In genomic region chr7:22627136-22627535, GRCh38 we compare ENCODE assay signal across 19 cellular contexts.
A peak's percentile ranks its signal among the peaks of the same experiment; 100 is the strongest.
DNase-seq lines count a peak whose midpoint lies in the region; ATAC-seq and TF ChIP-seq lines count a peak whose summit lies in the region.
"Had no signal": no experiment of that assay in that cellular context is flagged by ENCODE, and none has a peak within 500 bp of the region (broad histone marks: within the 10 kb centered on the region; RNA-seq: fewer than 3 reads in every experiment).

No MANE protein-coding gene starts in this region.

- H3K27me3 ChIP-seq in ACC112 (ENCODE audit: insufficient read depth, low read length), result no peaks in the 10 kb centered on the region
- no peaks in the 10 kb centered on the region for H3K27me3 ChIP-seq in IMR-90 (ENCODE audit: control insufficient read depth, insufficient read depth, low read length)
- H3K27me3 ChIP-seq in vagina, result no peaks in the 10 kb centered on the region
- H3K27me3 ChIP-seq in upper lobe of left lung, result no peaks in the 10 kb centered on the region
- H3K27me3 ChIP-seq: heart right ventricle, spleen, tibial nerve had no signal

- no peak for TF ChIP-seq CTCF in IMR-90 (conservative IDR thresholded peaks at IDR 0.05; ENCODE audit: low read depth, low read length)
- TF ChIP-seq CTCF in cardiac fibroblast (IDR thresholded peaks at IDR 0.05; ENCODE audit: low read depth, low read length), result no peak
- no peak for TF ChIP-seq CTCF in vagina (IDR thresholded peaks at IDR 0.05)
- TF ChIP-seq CTCF in upper lobe of left lung (IDR thresholded peaks at IDR 0.05), result no peak

- H4K20me1 ChIP-seq in IMR-90 (ENCODE audit: insufficient read depth, low read length), result no peaks in the 10 kb centered on the region

- H3K4ac ChIP-seq in IMR-90 (ENCODE audit: low read depth, low read length), result no peak overlapping the region

- no peak overlapping the region for H3K9ac ChIP-seq in IMR-90 (ENCODE audit: low read depth, low read length)

- H2BK20ac ChIP-seq in IMR-90 (ENCODE audit: low read depth, low read length), result no peak overlapping the region

- no peak overlapping the region for H4K91ac ChIP-seq in IMR-90 (ENCODE audit: insufficient read depth, low read depth, low read length)

- H3K4me3 ChIP-seq in ACC112 (ENCODE audit: low read depth, low read length) (no peak overlapping the region), IMR-90 (ENCODE audit: insufficient read depth, low read depth, low read length) (no peak overlapping the region), cardiac fibroblast (replicated peaks in 1 of 2; ENCODE audit: low read depth in 2 of 2, low read length in 2 of 2) (no peak overlapping the region), vagina (no peak overlapping the region), upper lobe of left lung (no peak overlapping the region)
- H3K4me3 ChIP-seq: heart right ventricle, spleen, tibial nerve had no signal

- in situ Hi-C loops in IMR-90 (cut with MboI; ENCODE audit: low sequenced_read_pairs), result no loop called here

- CTCF ChIA-PET in IMR-90 (lab: Yijun Ruan, JAX), result interaction anchor here (0.8 to 1.0 kb wide), 2 partner anchors 10 to 17 kb away, joined by 3 read pairs; no protein-coding TSS in a partner anchor

- peak overlapping the region; percentile 15; the same call in 1 of the 2 replicates for H3K4me2 ChIP-seq in IMR-90 (ENCODE audit: low read depth, low read length)

- intact Hi-C loops in IMR-90 (cut with micrococcal nuclease) (no loop called here), vagina (cut with DNase I) (no loop called here)

- no peaks in the 10 kb centered on the region for H3K9me1 ChIP-seq in IMR-90 (ENCODE audit: insufficient read depth, low read length)

- TF ChIP-seq RAD21 in IMR-90 (IDR thresholded peaks at IDR 0.05; ENCODE audit: low read length), result no peak

- no peak overlapping the region for H3K14ac ChIP-seq in IMR-90 (replicated peaks; ENCODE audit: low read depth, low read length)

- H3K18ac ChIP-seq in IMR-90 (ENCODE audit: low read depth, low read length), result no peak overlapping the region

- no peak overlapping the region for H2AK5ac ChIP-seq in IMR-90 (ENCODE audit: low read depth, low read length)

- H2BK15ac ChIP-seq in IMR-90 (ENCODE audit: low read depth, low read length), result no peak overlapping the region

- peak; percentile 57 for ATAC-seq in IMR-90 (ENCODE audit: low read depth)
- ATAC-seq in HG02763 (IDR thresholded peaks at IDR 0.05; ENCODE audit: unreplicated experiment), result no peak
- no peak for ATAC-seq in upper lobe of left lung (ENCODE audit: low FRiP score in 2 of 2)
- ATAC-seq: heart right ventricle, left ventricle myocardium superior had no signal

- DNase-seq in IMR-90 (peak; percentile 29), cardiac fibroblast (ENCODE audit: low read depth in 2 of 2) (peak; percentile 50 to 90), left kidney (ENCODE audit: low read depth, low spot score) (peak; percentile 20), vagina (ENCODE audit: extremely low spot score in 2 of 2) (no peak), upper lobe of left lung (no peak)
- DNase-seq in stimulated activated CD4-positive, alpha-beta T cell treated with anti-CD3 and anti-CD28 coated beads, Interleukin-4, amount 100 ng/mL, for 24 hours, result no peak
- DNase-seq: cortex of kidney; H9; heart right ventricle; left ventricle myocardium superior; NCI-H2107; NCI-H524 treated with DMSO at 0.1 percent for 48 hours; spleen; stimulated activated CD4-positive, alpha-beta T cell treated with anti-CD3 and anti-CD28 coated beads, Interleukin-4, amount 100 ng/mL, for 1 hour had no signal

- no peaks in the 10 kb centered on the region for H3K79me1 ChIP-seq in IMR-90 (ENCODE audit: low read depth in 1 of 2, low read length in 2 of 2)

- no peak overlapping the region for H3K56ac ChIP-seq in IMR-90 (ENCODE audit: extremely low read depth, insufficient read depth, low read length)

- POLR2A ChIA-PET in IMR-90 (lab: Charles Lee; ENCODE audit: unreplicated experiment), result no interaction called here

- no TSS peak for BruUV-seq in IMR-90 (replicated peaks; lab: Mats Ljungman, UMichigan)

- H3K9me3 ChIP-seq in IMR-90 (ENCODE audit: control insufficient read depth, insufficient read depth, low read length), result no peaks in the 10 kb centered on the region
- no peaks in the 10 kb centered on the region for H3K9me3 ChIP-seq in vagina
- no peaks in the 10 kb centered on the region for H3K9me3 ChIP-seq in upper lobe of left lung
- H3K9me3 ChIP-seq: heart right ventricle, neutrophil, spleen, tibial nerve had no signal

- H4K5ac ChIP-seq in IMR-90 (ENCODE audit: low read depth, low read length), result no peak overlapping the region

- no peak overlapping the region for H2BK5ac ChIP-seq in IMR-90 (ENCODE audit: low read depth, low read length, poor library complexity, severe bottlenecking)

- H4K8ac ChIP-seq in IMR-90 (ENCODE audit: low read depth in 2 of 2, low read length in 2 of 2), result no peak overlapping the region

- dilution Hi-C loops in IMR-90 (cut with HindIII; ENCODE audit: low sequenced_read_pairs, unreplicated experiment), result no loop called here

- H3K27ac ChIP-seq in ACC112 (ENCODE audit: low read depth, low read length), result peak overlapping the region; percentile 6; the same call in 1 of the 2 replicates
- H3K27ac ChIP-seq in IMR-90 (ENCODE audit: insufficient read depth, low read length), result no peak overlapping the region
- H3K27ac ChIP-seq in vagina, result no peak overlapping the region
- no peak overlapping the region for H3K27ac ChIP-seq in upper lobe of left lung
- H3K27ac ChIP-seq: C4-2B, heart right ventricle, neutrophil, spleen, tibial nerve had no signal

- H3K4me1 ChIP-seq in ACC112 (ENCODE audit: control insufficient read depth, insufficient read depth, low read length, unreplicated experiment) (peaks cover 18% of the 10 kb centered on the region), IMR-90 (ENCODE audit: control insufficient read depth, insufficient read depth, low read length) (peaks cover 3% of the 10 kb centered on the region), vagina (no peaks in the 10 kb centered on the region), upper lobe of left lung (no peaks in the 10 kb centered on the region)
- H3K4me1 ChIP-seq: spleen had no signal

- H3K23ac ChIP-seq in IMR-90 (ENCODE audit: low read depth, low read length), result no peak overlapping the region

- H3K79me2 ChIP-seq in ACC112 (ENCODE audit: control insufficient read depth, insufficient read depth, low read length, unreplicated experiment), result no peaks in the 10 kb centered on the region

- TF ChIP-seq POLR2A in IMR-90 (IDR thresholded peaks at IDR 0.05; ENCODE audit: low read depth, low read length) (no peak), vagina (IDR thresholded peaks at IDR 0.05) (no peak), upper lobe of left lung (IDR thresholded peaks at IDR 0.05) (no peak)

- H3K36me3 ChIP-seq in ACC112 (ENCODE audit: insufficient read depth, low read length), result no peaks in the 10 kb centered on the region
- H3K36me3 ChIP-seq in IMR-90 (ENCODE audit: control insufficient read depth, insufficient read depth, low read length), result no peaks in the 10 kb centered on the region
- no peaks in the 10 kb centered on the region for H3K36me3 ChIP-seq in vagina
- H3K36me3 ChIP-seq in upper lobe of left lung, result no peaks in the 10 kb centered on the region
- H3K36me3 ChIP-seq: heart right ventricle, neutrophil, tibial nerve had no signal

- H2BK120ac ChIP-seq in IMR-90 (ENCODE audit: low read depth, low read length), result no peak overlapping the region

- H2AFZ ChIP-seq in ACC112 (ENCODE audit: low read length, unreplicated experiment) (peak overlapping the region; percentile 61), IMR-90 (replicated peaks; ENCODE audit: low read length, poor library complexity) (no peak overlapping the region)

- WGBS in IMR-90 (ENCODE audit: extremely low coverage in 2 of 2, insufficient read length in 1 of 2), 2 experiments, result no CpG with 5 or more reads among the region's 2 CpGs
- 41% methylated on average over 2 of the region's 2 CpGs for WGBS in upper lobe of left lung, 2 donors

- no peak for TF ChIP-seq EP300 in upper lobe of left lung (IDR thresholded peaks at IDR 0.05)

- H2AK9ac ChIP-seq in IMR-90 (replicated peaks; ENCODE audit: low read depth, low read length, poor library complexity), result no peak overlapping the region

TF ChIP-seq in IMR-90, 13 proteins besides CTCF, POLR2A, EP300 and RAD21:
- TF ChIP-seq MXI1 (IDR thresholded peaks at IDR 0.05; ENCODE audit: borderline replicate concordance, low read depth, low read length) (no peak), RFX5 (IDR thresholded peaks at IDR 0.05; ENCODE audit: low read depth, low read length) (no peak), SMC3 (IDR thresholded peaks at IDR 0.05; ENCODE audit: low read depth, low read length) (no peak), CEBPB (IDR thresholded peaks at IDR 0.05; ENCODE audit: low read depth, low read length) (no peak), FOS (IDR thresholded peaks at IDR 0.05; ENCODE audit: low read depth, low read length) (no peak), NFE2L2 (IDR thresholded peaks at IDR 0.05; ENCODE audit: low read depth, low read length) (no peak), MAFK (IDR thresholded peaks at IDR 0.05; ENCODE audit: low read depth, low read length) (no peak), MAZ (IDR thresholded peaks at IDR 0.05; ENCODE audit: borderline replicate concordance, low read depth, low read length) (no peak), CHD1 (IDR thresholded peaks at IDR 0.05; ENCODE audit: low read depth, low read length) (no peak), BHLHE40 (IDR thresholded peaks at IDR 0.05; ENCODE audit: low read depth, low read length) (no peak), ELK1 (IDR thresholded peaks at IDR 0.05; ENCODE audit: borderline replicate concordance, low read depth, low read length) (no peak), USF2 (IDR thresholded peaks at IDR 0.05; ENCODE audit: low read depth, low read length) (no peak), RCOR1 (IDR thresholded peaks at IDR 0.05; ENCODE audit: insufficient replicate concordance, low read length) (no peak)

Comparison
In these comparisons a context has a peak if more than half of its experiments do, and no peak if none do; other contexts are left out.
1. DNase-seq: peak in IMR-90 (single experiment), cardiac fibroblast (2 of 2) and left kidney (single experiment); none in vagina (0 of 2), upper lobe of left lung (0 of 2) and stimulated activated CD4-positive, alpha-beta T cell treated with anti-CD3 and anti-CD28 coated beads, Interleukin-4, amount 100 ng/mL, for 24 hours (single experiment).